Comparison of ENCODE assay signal across 2 cellular contexts in genomic region chr5:151718168-151718567, GRCh38.
TF ChIP-seq lines count a peak whose summit lies in the region.

No MANE protein-coding gene starts in this region.

TF ChIP-seq in A549, 52 proteins besides CTCF, POLR2A, EP300 and RAD21:
- no peak for TF ChIP-seq MAZ (IDR thresholded peaks at IDR 0.05; ENCODE audit: borderline replicate concordance, low read depth, low read length)
- no peak for TF ChIP-seq RCOR1 (IDR thresholded peaks at IDR 0.05; ENCODE audit: low read depth, low read length)
- no peak for TF ChIP-seq ZSCAN20 (CRISPR knock-in tag; IDR thresholded peaks at IDR 0.05)
- TF ChIP-seq TP53 (CRISPR knock-in tag; IDR thresholded peaks at IDR 0.05) = no peak
- no peak for TF ChIP-seq HDAC2 (IDR thresholded peaks at IDR 0.05)
- TF ChIP-seq HES2 (IDR thresholded peaks at IDR 0.05) = no peak
- no peak for TF ChIP-seq CEBPB (IDR thresholded peaks at IDR 0.05)
- no peak for TF ChIP-seq ZC3H11A (IDR thresholded peaks at IDR 0.05)
- TF ChIP-seq MAFK (IDR thresholded peaks at IDR 0.05; ENCODE audit: partially characterized antibody) = no peak
- TF ChIP-seq CBX2 (IDR thresholded peaks at IDR 0.05; ENCODE audit: borderline replicate concordance, low read depth) = no peak
- TF ChIP-seq SMC3 (IDR thresholded peaks at IDR 0.05) = no peak
- TF ChIP-seq JUN (IDR thresholded peaks at IDR 0.05) = no peak
- no peak for TF ChIP-seq CHD2 (IDR thresholded peaks at IDR 0.05; ENCODE audit: low read length, partially characterized antibody)
- TF ChIP-seq HOXB5 (CRISPR knock-in tag; IDR thresholded peaks at IDR 0.05) = no peak
- TF ChIP-seq POLR2AphosphoS2 (conservative IDR thresholded peaks at IDR 0.05; ENCODE audit: low read length) = no peak
- no peak for TF ChIP-seq JUNB (IDR thresholded peaks at IDR 0.05)
- TF ChIP-seq ZNF302 (CRISPR knock-in tag; IDR thresholded peaks at IDR 0.05) = no peak
- no peak for TF ChIP-seq TFCP2L1 (CRISPR knock-in tag; IDR thresholded peaks at IDR 0.05)
- TF ChIP-seq HOXB13 (CRISPR knock-in tag; IDR thresholded peaks at IDR 0.05; ENCODE audit: low read depth) = no peak
- no peak for TF ChIP-seq BHLHE40 (IDR thresholded peaks at IDR 0.05; ENCODE audit: low read depth, low read length)

TF ChIP-seq in IMR-90, 13 proteins besides CTCF, POLR2A, EP300 and RAD21:
- TF ChIP-seq CEBPB (IDR thresholded peaks at IDR 0.05; ENCODE audit: low read depth, low read length) = no peak
- TF ChIP-seq CHD1 (IDR thresholded peaks at IDR 0.05; ENCODE audit: low read depth, low read length) = no peak
- no peak for TF ChIP-seq RFX5 (IDR thresholded peaks at IDR 0.05; ENCODE audit: low read depth, low read length)
- TF ChIP-seq RCOR1 (IDR thresholded peaks at IDR 0.05; ENCODE audit: insufficient replicate concordance, low read length) = no peak
- no peak for TF ChIP-seq SMC3 (IDR thresholded peaks at IDR 0.05; ENCODE audit: low read depth, low read length)
- no peak for TF ChIP-seq MXI1 (IDR thresholded peaks at IDR 0.05; ENCODE audit: borderline replicate concordance, low read depth, low read length)
- TF ChIP-seq FOS (IDR thresholded peaks at IDR 0.05; ENCODE audit: low read depth, low read length) = no peak
- TF ChIP-seq ELK1 (IDR thresholded peaks at IDR 0.05; ENCODE audit: borderline replicate concordance, low read depth, low read length) = no peak
- no peak for TF ChIP-seq MAZ (IDR thresholded peaks at IDR 0.05; ENCODE audit: borderline replicate concordance, low read depth, low read length)
- TF ChIP-seq USF2 (IDR thresholded peaks at IDR 0.05; ENCODE audit: low read depth, low read length) = no peak
- no peak for TF ChIP-seq BHLHE40 (IDR thresholded peaks at IDR 0.05; ENCODE audit: low read depth, low read length)
- TF ChIP-seq NFE2L2 (IDR thresholded peaks at IDR 0.05; ENCODE audit: low read depth, low read length) = no peak
- no peak for TF ChIP-seq MAFK (IDR thresholded peaks at IDR 0.05; ENCODE audit: low read depth, low read length)
